Comparison of ENCODE assay signal across 34 cellular contexts in genomic region chr2:19425419-19425818, GRCh38.
DNase-seq lines count a peak whose midpoint lies in the region; ATAC-seq, FAIRE-seq and TF ChIP-seq lines count a peak whose summit lies in the region.
"Had no signal": no experiment of that assay in that cellular context is flagged by ENCODE, and none has a peak within 500 bp of the region (broad histone marks: within the 10 kb centered on the region; RNA-seq: fewer than 3 reads in every experiment).

No MANE protein-coding gene starts in this region.

- no peaks in the 10 kb centered on the region for H4K20me1 ChIP-seq in osteoblast (ENCODE audit: insufficient read depth, low read length)

- no peaks in the 10 kb centered on the region for H3K79me2 ChIP-seq in osteoblast (ENCODE audit: insufficient read depth, low read length)
- H3K79me2 ChIP-seq: parathyroid adenoma had no signal

- no peaks in the 10 kb centered on the region for H3K4me1 ChIP-seq in osteoblast (ENCODE audit: insufficient read depth, low read length)
- H3K4me1 ChIP-seq: BE2C, esophagus muscularis mucosa, HAP-1, left lung, parathyroid adenoma, tibial artery, vagina had no signal

- H3K4me3 ChIP-seq in SK-N-MC (no peak overlapping the region; the same call in 1 of the 2 replicates), fibroblast of mammary gland (ENCODE audit: control insufficient read depth, low read depth, low read length) (no peak overlapping the region), osteoblast (ENCODE audit: insufficient read depth, low read length) (no peak overlapping the region)
- H3K4me3 ChIP-seq: esophagus muscularis mucosa, GM12878, HAP-1, left lung, tibial artery, vagina had no signal

- DNase-seq in EH (ENCODE audit: low read depth): peak; percentile 3
- no peak for DNase-seq in SK-N-MC (ENCODE audit: low read depth, low spot score)
- peak; percentile 68 for DNase-seq in fibroblast of mammary gland (ENCODE audit: low read depth)
- no peak for DNase-seq in osteoblast (ENCODE audit: insufficient read length, low spot score, missing footprints)
- DNase-seq in GM13977 (ENCODE audit: low spot score): no peak
- no peak for DNase-seq in HTR-8/SVneo (ENCODE audit: insufficient read length, low spot score)
- no peak for DNase-seq in NK-92 (lab: John Stamatoyannopoulos, UW; ENCODE audit: unreplicated experiment)
- DNase-seq: activated CD4-positive, alpha-beta T cell treated with anti-CD3 and anti-CD28 coated beads for 48 hours; activated CD8-positive, alpha-beta memory T cell treated with anti-CD3 and anti-CD28 coated beads for 24 hours; activated effector memory CD4-positive, alpha-beta T cell treated with Interleukin-2 at 50 U/mL for 16 hours; activated T-cell treated with anti-CD3 and anti-CD28 coated beads for 4 hours; BE2C; CD8-positive, alpha-beta memory T cell; dermis blood vessel endothelial cell; DMS 273 treated with DMSO at 0.1 percent for 48 hours; EL; head of caudate nucleus; islet precursor cell; KG1; left lung; mesendoderm; SHP77 treated with DMSO at 0.1 percent for 48 hours; stimulated activated CD4-positive, alpha-beta T cell treated with anti-CD3 and anti-CD28 coated beads, Interleukin-12 subunit alpha, Interleukin-12 subunit beta, amount 100 ng/mL, for 4 hours; stimulated activated CD4-positive, alpha-beta T cell treated with anti-CD3 and anti-CD28 coated beads, Interleukin-4, amount 100 ng/mL, for 1 hour; tibial artery had no signal

- H3K9me3 ChIP-seq in SK-N-MC (ENCODE audit: low read depth, low read length) (no peaks in the 10 kb centered on the region), osteoblast (ENCODE audit: low read depth, low read length) (no peaks in the 10 kb centered on the region)
- H3K9me3 ChIP-seq: BE2C, esophagus muscularis mucosa, HAP-1, left lung, tibial artery, vagina had no signal

- 0 out of 2 replicates have a peak overlapping the region, but pooled peaks have one; percentile 26 for H3K27ac ChIP-seq in SK-N-MC
- H3K27ac ChIP-seq in osteoblast (ENCODE audit: low read depth, low read length): no peak overlapping the region
- H3K27ac ChIP-seq: esophagus muscularis mucosa, left lung, parathyroid adenoma, tibial artery, vagina had no signal

- peaks cover 3% of the 10 kb centered on the region for H3K27me3 ChIP-seq in osteoblast (ENCODE audit: insufficient read depth, low read length)
- H3K27me3 ChIP-seq: BE2C, esophagus muscularis mucosa, left lung, tibial artery, vagina had no signal

- ATAC-seq in esophagus mucosa: no peak
- ATAC-seq: activated naive CD4-positive, alpha-beta T cell treated with anti-CD3 and anti-CD28 coated beads, Interleukin-2, amount 50 U/mL, for 72 hours; GM12878; left lung; Panc1 had no signal

- in situ Hi-C loops in GM13977 (cut with MboI; ENCODE audit: low pct_unique_long_range_greater_than_20kb, low sequenced_read_pairs, unreplicated experiment): no loop called here

- no peak for FAIRE-seq in HTR-8/SVneo (lab: Jason Lieb, UNC)
- FAIRE-seq: astrocyte, GM12878 had no signal

- no peak overlapping the region for H2AFZ ChIP-seq in osteoblast (ENCODE audit: low read length)
- H2AFZ ChIP-seq: parathyroid adenoma had no signal

- TF ChIP-seq CTCF in fibroblast of mammary gland (conservative IDR thresholded peaks at IDR 0.05; ENCODE audit: control insufficient read depth, insufficient read depth, low read depth, low read length) (no peak), osteoblast (IDR thresholded peaks at IDR 0.05; ENCODE audit: extremely low read depth, low read depth, low read length) (no peak), GM13977 (IDR thresholded peaks at IDR 0.05; ENCODE audit: extremely low read depth, insufficient read depth, missing control alignments) (no peak)

- H3K36me3 ChIP-seq in SK-N-MC (ENCODE audit: insufficient read depth, low read length) (no peaks in the 10 kb centered on the region), osteoblast (ENCODE audit: insufficient read depth, low read length) (no peaks in the 10 kb centered on the region)
- H3K36me3 ChIP-seq: BE2C, esophagus muscularis mucosa, HAP-1, left lung, tibial artery, vagina had no signal

- H3K4me2 ChIP-seq in osteoblast (ENCODE audit: insufficient read depth, low read length): peak overlapping the region; percentile 35

- H3K9ac ChIP-seq in SK-N-MC (ENCODE audit: insufficient read length): no peak overlapping the region
- H3K9ac ChIP-seq: parathyroid adenoma had no signal

Comparison
In these comparisons a context has a peak if more than half of its experiments do, and no peak if none do; other contexts are left out.
1. DNase-seq: peak in EH (single experiment) and fibroblast of mammary gland (single experiment); none in SK-N-MC (single experiment), osteoblast (single experiment), GM13977 (single experiment), HTR-8/SVneo (single experiment) and NK-92 (single experiment).